ENCODE assay signal across 11 cellular contexts in the genomic region with DNA sequence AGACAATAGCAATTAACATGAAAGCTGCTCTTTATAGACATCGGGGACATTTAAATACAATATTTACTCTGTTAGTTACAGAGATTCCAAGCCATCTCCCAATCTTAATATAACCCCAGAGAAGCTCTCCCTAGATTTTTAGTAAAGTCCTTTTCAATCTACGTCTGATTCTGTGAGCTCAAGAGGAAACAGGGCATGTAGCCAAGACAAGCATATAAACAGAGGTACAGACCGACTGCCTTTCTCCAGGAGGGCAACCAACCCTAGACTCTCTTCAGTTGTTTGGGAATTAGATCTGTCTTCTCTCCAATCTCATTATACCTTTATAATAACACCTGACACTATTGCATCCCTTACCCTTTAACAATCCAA. TPM values are rescaled to one million over a fixed set of nuclear protein-coding genes. Genes with fewer than 3 reads are reported as not detected.
DNase-seq lines count a peak whose midpoint lies in the region; ATAC-seq and TF ChIP-seq lines count a peak whose summit lies in the region.
"Had no signal": no experiment of that assay in that cellular context is flagged by ENCODE, and none has a peak within 500 bp of the region (broad histone marks: within the 10 kb centered on the region; RNA-seq: fewer than 3 reads in every experiment).

No MANE protein-coding gene starts in this region.

- peak overlapping the region; percentile 16; the same call in 1 of the 2 replicates for H4K91ac ChIP-seq in IMR-90 (ENCODE audit: insufficient read depth, low read depth, low read length)

- TF ChIP-seq CTCF in IMR-90 (conservative IDR thresholded peaks at IDR 0.05; ENCODE audit: low read depth, low read length) = no peak

- H3K9me1 ChIP-seq in IMR-90 (ENCODE audit: insufficient read depth, low read length) = peaks cover 7% of the 10 kb centered on the region; the same call in 1 of the 2 replicates

- TF ChIP-seq POLR2A in IMR-90 (IDR thresholded peaks at IDR 0.05; ENCODE audit: low read depth, low read length) = no peak

- H2BK20ac ChIP-seq in IMR-90 (ENCODE audit: low read depth, low read length) = 0 out of 2 replicates have a peak overlapping the region, but pooled peaks have one; percentile 69

- peak overlapping the region; percentile 58; the same call in 1 of the 2 replicates for H3K56ac ChIP-seq in IMR-90 (ENCODE audit: extremely low read depth, insufficient read depth, low read length)

- H4K5ac ChIP-seq in IMR-90 (ENCODE audit: low read depth, low read length) = no peak overlapping the region

- peak overlapping the region; percentile 65; the same call in 1 of the 2 replicates for H3K4me2 ChIP-seq in IMR-90 (ENCODE audit: low read depth, low read length)

- BruUV-seq in IMR-90 (replicated peaks; lab: Mats Ljungman, UMichigan) = no TSS peak

- H2AK5ac ChIP-seq in IMR-90 (ENCODE audit: low read depth, low read length) = peak overlapping the region; percentile 35; the same call in 1 of the 2 replicates

- WGBS in IMR-90 (ENCODE audit: extremely low coverage in 2 of 2, insufficient read length in 1 of 2), 2 experiments = 17% methylated on average over 2 of the region's 3 CpGs; no CpG with 5 or more reads in 1 of the 2 experiments

- H3K9me3 ChIP-seq in IMR-90 (ENCODE audit: control insufficient read depth, insufficient read depth, low read length) = no peaks in the 10 kb centered on the region
- no peaks in the 10 kb centered on the region for H3K9me3 ChIP-seq in skeletal muscle tissue (ENCODE audit: control insufficient read depth in 3 of 3, low read length in 3 of 3)

- peaks cover 10% of the 10 kb centered on the region for H3K4me1 ChIP-seq in IMR-90 (ENCODE audit: control insufficient read depth, insufficient read depth, low read length)
- H3K4me1 ChIP-seq in skeletal muscle tissue (ENCODE audit: control insufficient read depth in 3 of 3, insufficient read depth in 3 of 3, low read length in 3 of 3) = peaks cover 40 to 51% (median 45%) of the 10 kb centered on the region in 3 donors

- H3K4me3 ChIP-seq in IMR-90 (ENCODE audit: insufficient read depth, low read depth, low read length) = no peak overlapping the region
- peak overlapping the region; percentile 19 to 41 (median 32) for H3K4me3 ChIP-seq in skeletal muscle tissue (ENCODE audit: low read length in 3 of 3)
- H3K4me3 ChIP-seq: lung had no signal

- peak overlapping the region; percentile 27; the same call in 1 of the 2 replicates for H3K4ac ChIP-seq in IMR-90 (ENCODE audit: low read depth, low read length)

- H3K27ac ChIP-seq in IMR-90 (ENCODE audit: insufficient read depth, low read length) (peak overlapping the region; percentile 60; the same call in 1 of the 2 replicates), skeletal muscle tissue (ENCODE audit: low read depth, low read length) (peak overlapping the region; percentile 77)

- H3K23ac ChIP-seq in IMR-90 (ENCODE audit: low read depth, low read length) = no peak overlapping the region

- H3K27me3 ChIP-seq in IMR-90 (ENCODE audit: control insufficient read depth, insufficient read depth, low read length) (no peaks in the 10 kb centered on the region), skeletal muscle tissue (ENCODE audit: control insufficient read depth in 3 of 3, insufficient read depth in 3 of 3, low read length in 3 of 3) (no peaks in the 10 kb centered on the region)

- H3K79me1 ChIP-seq in IMR-90 (ENCODE audit: low read depth in 1 of 2, low read length in 2 of 2) = peaks cover 0 to 25% of the 10 kb centered on the region in 2 experiments; a peak in 2 of 4 replicates

- no peak overlapping the region; a peak in 1 of 4 replicates for H4K8ac ChIP-seq in IMR-90 (ENCODE audit: low read depth in 2 of 2, low read length in 2 of 2)

- ATAC-seq in IMR-90 (ENCODE audit: low read depth) = peak; percentile 30
- ATAC-seq in left ventricle myocardium superior = peak; percentile 59
- no peak for ATAC-seq in GM21390 (IDR thresholded peaks at IDR 0.05; ENCODE audit: unreplicated experiment)
- ATAC-seq: activated CD4-positive, CD25-positive, alpha-beta regulatory T cell treated with anti-CD3 and anti-CD28 coated beads, Interleukin-2, amount 50 U/mL, for 24 hours had no signal

- dilution Hi-C loops in IMR-90 (cut with HindIII; ENCODE audit: low sequenced_read_pairs, unreplicated experiment) = no loop called here

- H2AFZ ChIP-seq in IMR-90 (replicated peaks; ENCODE audit: low read length, poor library complexity) = no peak overlapping the region

- CTCF ChIA-PET in IMR-90 (lab: Yijun Ruan, JAX) = interaction anchor here (0.6 kb wide), 1 partner anchor 71 kb away, joined by 7 read pairs; no protein-coding TSS in a partner anchor

- H2BK15ac ChIP-seq in IMR-90 (ENCODE audit: low read depth, low read length) = no peak overlapping the region

- H3K36me3 ChIP-seq in IMR-90 (ENCODE audit: control insufficient read depth, insufficient read depth, low read length) (peaks cover 5% of the 10 kb centered on the region; the same call in 1 of the 2 replicates), skeletal muscle tissue (ENCODE audit: control insufficient read depth in 3 of 3, insufficient read depth in 3 of 3, low read length in 3 of 3) (no peaks in the 10 kb centered on the region)

- peak overlapping the region; percentile 50; the same call in 1 of the 2 replicates for H3K18ac ChIP-seq in IMR-90 (ENCODE audit: low read depth, low read length)

- H2BK120ac ChIP-seq in IMR-90 (ENCODE audit: low read depth, low read length) = peak overlapping the region; percentile 65

- POLR2A ChIA-PET in IMR-90 (lab: Charles Lee; ENCODE audit: unreplicated experiment) = no interaction called here

- in situ Hi-C loops in IMR-90 (cut with MboI; ENCODE audit: low sequenced_read_pairs) = no loop called here

- H3K9ac ChIP-seq in IMR-90 (ENCODE audit: low read depth, low read length) (no peak overlapping the region; the same call in 1 of the 2 replicates), skeletal muscle tissue (ENCODE audit: low read depth in 1 of 3, low read length in 3 of 3) (peak overlapping the region; percentile 58 to 75 (median 71))

- H4K20me1 ChIP-seq in IMR-90 (ENCODE audit: insufficient read depth, low read length) = no peaks in the 10 kb centered on the region

- DNase-seq in IMR-90 (peak; percentile 38), amniotic epithelial cell (ENCODE audit: low read depth) (peak; percentile 41), left ventricle myocardium superior (no peak), posterior cingulate gyrus (no peak), CD1c-positive myeloid dendritic cell (ENCODE audit: extremely low spot score) (no peak)
- no peak for DNase-seq in activated naive CD4-positive, alpha-beta T cell (lab: John Stamatoyannopoulos, UW)
- DNase-seq: activated naive CD4-positive, alpha-beta T cell treated with Interleukin-2 at 50 U/mL for 16 hours had no signal

- TF ChIP-seq RAD21 in IMR-90 (IDR thresholded peaks at IDR 0.05; ENCODE audit: low read length) = no peak

- no peak overlapping the region for H2AK9ac ChIP-seq in IMR-90 (replicated peaks; ENCODE audit: low read depth, low read length, poor library complexity)

- intact Hi-C loops in IMR-90 (cut with micrococcal nuclease) = no loop called here
- intact Hi-C loops in left ventricle myocardium superior (cut with micrococcal nuclease) = no loop called here
- intact Hi-C loops in posterior cingulate gyrus (cut with DNase I) = no loop called here

- no peak overlapping the region for H3K14ac ChIP-seq in IMR-90 (replicated peaks; ENCODE audit: low read depth, low read length)

- H2BK5ac ChIP-seq in IMR-90 (ENCODE audit: low read depth, low read length, poor library complexity, severe bottlenecking) = peak overlapping the region; percentile 61

TF ChIP-seq in IMR-90, 13 proteins besides CTCF, POLR2A, EP300 and RAD21:
- TF ChIP-seq CEBPB (IDR thresholded peaks at IDR 0.05; ENCODE audit: low read depth, low read length) (no peak), BHLHE40 (IDR thresholded peaks at IDR 0.05; ENCODE audit: low read depth, low read length) (no peak), SMC3 (IDR thresholded peaks at IDR 0.05; ENCODE audit: low read depth, low read length) (no peak), MAFK (IDR thresholded peaks at IDR 0.05; ENCODE audit: low read depth, low read length) (no peak), FOS (IDR thresholded peaks at IDR 0.05; ENCODE audit: low read depth, low read length) (no peak), RFX5 (IDR thresholded peaks at IDR 0.05; ENCODE audit: low read depth, low read length) (no peak)

RNA-seq across cellular contexts. Expression of a gene that starts 57.4 kb away (rescaled TPM):
- total RNA-seq in IMR-90 (2012; rRNA removed) (31.9 and 36.4 TPM in 2 replicates), left ventricle myocardium superior (37.1 TPM), skeletal muscle tissue (37.6 TPM)
- 10.6 and 12.5 TPM in 2 replicates for polyA plus RNA-seq in IMR-90 (2012; rRNA removed)
- 6.4 and 7.7 TPM in 2 replicates for polyA plus RNA-seq in IMR-90 (2012; cell fraction: cytosol; rRNA removed)
- 4.2 and 12.2 TPM in 2 replicates for polyA plus RNA-seq in IMR-90 (2012; cell fraction: nucleus; rRNA removed; ENCODE audit: low replicate concordance)

Comparison
In these comparisons a context has a peak if more than half of its experiments do, and no peak if none do; other contexts are left out.
1. DNase-seq: peak in IMR-90 (single experiment) and amniotic epithelial cell (single experiment); none in left ventricle myocardium superior (single experiment), posterior cingulate gyrus (0 of 10), activated naive CD4-positive, alpha-beta T cell (0 of 4) and CD1c-positive myeloid dendritic cell (single experiment).